In genomic region chr11:66465371-66466224, GRCh38 we compare ENCODE assay signal across 9 cellular contexts. TPM values are rescaled to one million over a fixed set of nuclear protein-coding genes. Genes with fewer than 3 reads are reported as not detected.
DNase-seq lines count a peak whose midpoint lies in the region; ATAC-seq lines count a peak whose summit lies in the region.
"Had no signal": no experiment of that assay in that cellular context is flagged by ENCODE, and none has a peak within 500 bp of the region (broad histone marks: within the 10 kb centered on the region; RNA-seq: fewer than 3 reads in every experiment).

No MANE protein-coding gene starts in this region.

- peak overlapping the region; percentile 60 for H3K27ac ChIP-seq in CD8-positive, alpha-beta memory T cell (ENCODE audit: low read depth, low read length)
- H3K27ac ChIP-seq in effector memory CD4-positive, alpha-beta T cell (ENCODE audit: insufficient read depth, low read length, poor library complexity, severe bottlenecking), result peak overlapping the region; percentile 82
- peak overlapping the region; percentile 16 for H3K27ac ChIP-seq in neuronal stem cell (replicated peaks; ENCODE audit: low read length)

- peak overlapping the region; percentile 78 for H3K9ac ChIP-seq in neuronal stem cell (ENCODE audit: low read depth, low read length, poor library complexity)

- no peaks in the 10 kb centered on the region for H3K9me3 ChIP-seq in CD8-positive, alpha-beta memory T cell (ENCODE audit: low read length)
- no peaks in the 10 kb centered on the region for H3K9me3 ChIP-seq in effector memory CD4-positive, alpha-beta T cell (ENCODE audit: control insufficient read depth, low read length)
- peaks cover 0 to 2% of the 10 kb centered on the region in 2 donors for H3K9me3 ChIP-seq in neuronal stem cell (replicated peaks in 1 of 2; ENCODE audit: control insufficient read depth in 2 of 2, insufficient read depth in 1 of 2, low read depth in 1 of 2, low read length in 2 of 2)

- H3K4me1 Mint-ChIP-seq in CD8-positive, alpha-beta memory T cell, result peaks cover 18 to 28% (median 20%) of the 10 kb centered on the region in 3 donors

- H2AFZ ChIP-seq in neuronal stem cell (ENCODE audit: low read length), result peak overlapping the region; percentile 99

- H2BK5ac ChIP-seq in neuronal stem cell (ENCODE audit: low read length), result peak overlapping the region; percentile 59

- H3K27me3 ChIP-seq in CD8-positive, alpha-beta memory T cell (ENCODE audit: insufficient read depth, low read length, poor library complexity, severe bottlenecking), result no peaks in the 10 kb centered on the region
- H3K27me3 ChIP-seq in effector memory CD4-positive, alpha-beta T cell (replicated peaks; ENCODE audit: control insufficient read depth, insufficient read depth, low read length, poor library complexity, severe bottlenecking), result no peaks in the 10 kb centered on the region
- H3K27me3 ChIP-seq in neuronal stem cell (ENCODE audit: control insufficient read depth in 3 of 3, insufficient read depth in 3 of 3, low read depth in 1 of 3, low read length in 3 of 3), result no peaks in the 10 kb centered on the region

- H2BK15ac ChIP-seq in neuronal stem cell (ENCODE audit: low read length), result no peak overlapping the region

- no peak for DNase-seq in CD8-positive, alpha-beta memory T cell
- DNase-seq in NOMO-1 treated with DMSO at 0.1 percent for 48 hours (lab: John Stamatoyannopoulos, UW; ENCODE audit: unreplicated experiment), result peak; percentile 54
- DNase-seq in effector memory CD4-positive, alpha-beta T cell, result no peak
- DNase-seq in neuronal stem cell (ENCODE audit: low spot score), result no peak
- DNase-seq in activated effector memory CD4-positive, alpha-beta T cell treated with Interleukin-2 at 50 U/mL for 16 hours, result no peak
- DNase-seq in DMS79 (lab: John Stamatoyannopoulos, UW), result no peak

- peak overlapping the region; percentile 77 for H2BK12ac ChIP-seq in neuronal stem cell (ENCODE audit: low read length)

- peak overlapping the region; percentile 69 for H3K4me3 ChIP-seq in CD8-positive, alpha-beta memory T cell (ENCODE audit: low read length)
- peak overlapping the region; percentile 73 for H3K4me3 ChIP-seq in effector memory CD4-positive, alpha-beta T cell (ENCODE audit: insufficient read depth, low read depth, low read length, poor library complexity, severe bottlenecking)
- peak overlapping the region; percentile 68 to 80 for H3K4me3 ChIP-seq in neuronal stem cell (ENCODE audit: low read length in 2 of 2)

- no CpG with 5 or more reads among the region's 19 CpGs for whole genome bisulfite sequencing in neuronal stem cell (ENCODE audit: extremely low coverage in 2 of 2, insufficient read length in 2 of 2, insufficient replicate concordance in 1 of 2), 2 donors

- CTCF ChIA-PET in CD8-positive, alpha-beta memory T cell (lab: Charles Lee), result interaction anchor here (0.6 to 2.4 kb wide), 6 partner anchors 10 to 243 kb away, joined by 3 to 11 read pairs (median 4); partner anchors contain the start of genes ACTN3, MRPL11, NPAS4 and ZDHHC24

- no peaks in the 10 kb centered on the region for H3K79me1 ChIP-seq in neuronal stem cell (ENCODE audit: low read depth, low read length)

- H2AK5ac ChIP-seq in neuronal stem cell (ENCODE audit: low read depth, low read length), result peak overlapping the region; percentile 20

- H3K27me3 Mint-ChIP-seq in CD8-positive, alpha-beta memory T cell, result no peaks in the 10 kb centered on the region

- H3K4me3 Mint-ChIP-seq in CD8-positive, alpha-beta memory T cell, result peak overlapping the region; percentile 87 to 97 (median 90)

- POLR2A ChIA-PET in CD8-positive, alpha-beta memory T cell (lab: Charles Lee), result interaction anchor here (1.0 to 2.4 kb wide), 4 partner anchors 14 to 173 kb away, joined by 3 to 43 read pairs (median 10); partner anchors contain the start of genes DPP3, MRPL11 and RBM4

- H4K91ac ChIP-seq in neuronal stem cell (ENCODE audit: low read depth, low read length, poor library complexity), result no peak overlapping the region

- no peak overlapping the region for H3K23ac ChIP-seq in neuronal stem cell (ENCODE audit: low read depth, low read length, poor library complexity)

- no peak overlapping the region for H3K14ac ChIP-seq in neuronal stem cell (ENCODE audit: low read length)

- H3K4me1 ChIP-seq in CD8-positive, alpha-beta memory T cell (ENCODE audit: insufficient read depth, low read length), result peaks cover 11% of the 10 kb centered on the region
- peaks cover 14% of the 10 kb centered on the region for H3K4me1 ChIP-seq in effector memory CD4-positive, alpha-beta T cell (ENCODE audit: control insufficient read depth, insufficient read depth, low read length, poor library complexity, severe bottlenecking)
- peaks cover 13 to 26% of the 10 kb centered on the region in 2 donors for H3K4me1 ChIP-seq in neuronal stem cell (ENCODE audit: control insufficient read depth in 2 of 2, insufficient read depth in 1 of 2, low read depth in 1 of 2, low read length in 2 of 2)

- H2BK120ac ChIP-seq in neuronal stem cell (ENCODE audit: low read depth, low read length), result no peak overlapping the region

- H3K36me3 ChIP-seq in CD8-positive, alpha-beta memory T cell (ENCODE audit: insufficient read depth, low read length), result no peaks in the 10 kb centered on the region
- no peaks in the 10 kb centered on the region for H3K36me3 ChIP-seq in effector memory CD4-positive, alpha-beta T cell (ENCODE audit: control insufficient read depth, insufficient read depth, low read length)
- H3K36me3 ChIP-seq in neuronal stem cell (replicated peaks in 1 of 2; ENCODE audit: control insufficient read depth in 2 of 2, insufficient read depth in 2 of 2, low read length in 2 of 2), result peaks cover 2 to 16% of the 10 kb centered on the region in 2 donors

- H3K4me2 ChIP-seq in neuronal stem cell (ENCODE audit: insufficient read depth, low read length, poor library complexity, severe bottlenecking), result peak overlapping the region; percentile 92

- no peak for ATAC-seq in HG03469 (IDR thresholded peaks at IDR 0.05; ENCODE audit: unreplicated experiment)
- no peak for ATAC-seq in HG02571 (IDR thresholded peaks at IDR 0.05; ENCODE audit: unreplicated experiment)

- peaks cover 0 to 4% (median 0%) of the 10 kb centered on the region in 5 donors for H3K9me3 Mint-ChIP-seq in CD8-positive, alpha-beta memory T cell

- no peak overlapping the region for H3K4ac ChIP-seq in neuronal stem cell (ENCODE audit: low read length)

- H3K27ac Mint-ChIP-seq in CD8-positive, alpha-beta memory T cell, result peak overlapping the region; percentile 81 to 98 (median 90)

- H3K36me3 Mint-ChIP-seq in CD8-positive, alpha-beta memory T cell, result peaks cover 0 to 4% (median 3%) of the 10 kb centered on the region in 3 donors

- peak overlapping the region; percentile 22 for H3K18ac ChIP-seq in neuronal stem cell (ENCODE audit: low read length)

- H4K8ac ChIP-seq in neuronal stem cell (ENCODE audit: low read depth, low read length), result no peak overlapping the region

RNA-seq across cellular contexts. Expression of gene PELI3, which starts 1.1 kb away (rescaled TPM):
- 1 to 10 TPM; 5.3 to 6.6 TPM for total RNA-seq in CD8-positive, alpha-beta memory T cell
- polyA plus RNA-seq in CD8-positive, alpha-beta memory T cell, result 7.0 TPM
- 6.4 TPM for polyA plus RNA-seq in neuronal stem cell (2013, experiment 1 of 2)
- polyA plus RNA-seq in neuronal stem cell (2013, experiment 2 of 2), result 6.3 TPM

RNA-seq across cellular contexts. Expression of gene DPP3, which starts 14.6 kb away (rescaled TPM):
- 10 to 100 TPM; 67.7 to 80.1 TPM for total RNA-seq in CD8-positive, alpha-beta memory T cell
- polyA plus RNA-seq in CD8-positive, alpha-beta memory T cell, result 32.5 TPM
- 23.4 TPM for polyA plus RNA-seq in neuronal stem cell (2013, experiment 1 of 2)
- 23.8 TPM for polyA plus RNA-seq in neuronal stem cell (2013, experiment 2 of 2)

RNA-seq across cellular contexts. Expression of gene MRPL11, which starts 26.9 kb away (rescaled TPM):
- 100 to 1,000 TPM; 148 to 152 TPM for total RNA-seq in CD8-positive, alpha-beta memory T cell
- polyA plus RNA-seq in CD8-positive, alpha-beta memory T cell, result 86.9 TPM
- polyA plus RNA-seq in neuronal stem cell (2013, experiment 1 of 2), result 108 TPM
- polyA plus RNA-seq in neuronal stem cell (2013, experiment 2 of 2), result 108 TPM

RNA-seq across cellular contexts. Expression of gene NPAS4, which starts 44.8 kb away (rescaled TPM):
- total RNA-seq in CD8-positive, alpha-beta memory T cell, result not detected
- polyA plus RNA-seq in CD8-positive, alpha-beta memory T cell, result not detected
- 0.74 TPM for polyA plus RNA-seq in neuronal stem cell (2013, experiment 1 of 2)
- 0.62 TPM for polyA plus RNA-seq in neuronal stem cell (2013, experiment 2 of 2)
- total RNA-seq: pulmonary artery endothelial cell had no signal

RNA-seq across cellular contexts. Expression of gene BBS1, which starts 44.8 kb away (rescaled TPM):
- 10 to 100 TPM; 17.7 to 21.2 TPM for total RNA-seq in CD8-positive, alpha-beta memory T cell
- 15.6 TPM for polyA plus RNA-seq in CD8-positive, alpha-beta memory T cell
- 26.0 TPM for polyA plus RNA-seq in neuronal stem cell (2013, experiment 1 of 2)
- 25.7 TPM for polyA plus RNA-seq in neuronal stem cell (2013, experiment 2 of 2)

Comparison
In these comparisons a context has a peak if more than half of its experiments do, and no peak if none do; other contexts are left out.
1. H3K27ac ChIP-seq: peak in every context shown above with its lines; median percentile 82 in effector memory CD4-positive, alpha-beta T cell; 60 in CD8-positive, alpha-beta memory T cell; 16 in neuronal stem cell.